In the genomic region with DNA sequence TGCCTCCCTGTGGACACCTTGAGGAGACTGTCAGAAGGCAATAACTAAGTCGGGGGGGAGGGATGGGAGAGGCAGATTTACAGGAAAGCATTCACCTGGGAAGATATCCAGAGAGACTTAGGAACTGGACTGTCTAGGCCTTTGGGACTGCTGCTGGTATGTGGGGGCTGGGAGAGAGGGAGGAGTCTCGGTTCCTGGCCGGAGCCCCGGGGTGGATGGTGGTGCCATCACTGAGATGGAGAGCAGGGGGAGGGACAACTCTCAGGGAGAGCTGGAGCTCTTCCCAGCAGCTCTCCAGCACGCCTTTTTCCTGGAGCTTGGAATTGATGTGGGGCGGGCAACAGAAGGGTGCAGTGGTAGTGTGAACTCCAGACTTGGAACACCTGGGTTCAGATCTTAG, we compare ENCODE assay signal across 11 cellular contexts. TPM values are rescaled to one million over a fixed set of nuclear protein-coding genes. Genes with fewer than 3 reads are reported as not detected.
A peak's percentile ranks its signal among the peaks of the same experiment; 100 is the strongest.
DNase-seq lines count a peak whose midpoint lies in the region; ATAC-seq and TF ChIP-seq lines count a peak whose summit lies in the region.
"Had no signal": no experiment of that assay in that cellular context is flagged by ENCODE, and none has a peak within 500 bp of the region (broad histone marks: within the 10 kb centered on the region; RNA-seq: fewer than 3 reads in every experiment).

No MANE protein-coding gene starts in this region.

- POLR2A ChIA-PET in RWPE1 (lab: Yijun Ruan, JAX; ENCODE audit: low non-redundant PET) = interaction anchor here (0.8 kb wide), 1 partner anchor 21 kb away, joined by 8 read pairs; no protein-coding TSS in a partner anchor

- H4K20me1 ChIP-seq in osteoblast (ENCODE audit: insufficient read depth, low read length) = no peaks in the 10 kb centered on the region

- peak; percentile 10 for DNase-seq in AG09309 (ENCODE audit: low read depth)
- no peak for DNase-seq in RWPE1 (ENCODE audit: low spot score)
- peak; percentile 79 for DNase-seq in Right ventricle myocardium superior
- peak; percentile 95 for DNase-seq in osteoblast (ENCODE audit: insufficient read length, low spot score, missing footprints)
- DNase-seq in SHP77 (lab: John Stamatoyannopoulos, UW) = no peak
- DNase-seq: activated effector memory CD4-positive, alpha-beta T cell treated with Interleukin-2 at 50 U/mL for 16 hours; natural killer cell had no signal

- no peaks in the 10 kb centered on the region for H3K4me1 ChIP-seq in osteoblast (ENCODE audit: insufficient read depth, low read length)

- no peaks in the 10 kb centered on the region for H3K27me3 ChIP-seq in osteoblast (ENCODE audit: insufficient read depth, low read length)

- H3K27ac ChIP-seq in RWPE1 = peak overlapping the region; percentile 95
- no peak overlapping the region for H3K27ac ChIP-seq in osteoblast (ENCODE audit: low read depth, low read length)
- H3K27ac ChIP-seq: PC-9 had no signal

- CTCF ChIA-PET in RWPE1 (lab: Yijun Ruan, JAX) = interaction anchor here (0.6 to 1.5 kb wide), 3 partner anchors 10 to 38 kb away, joined by 3 to 4 read pairs (median 4); no protein-coding TSS in a partner anchor

- ATAC-seq in Right ventricle myocardium superior (ENCODE audit: poor library complexity) (peak; percentile 87), GM21447 (IDR thresholded peaks at IDR 0.05; ENCODE audit: unreplicated experiment) (no peak), HG03135 (IDR thresholded peaks at IDR 0.05; ENCODE audit: unreplicated experiment) (no peak), GM18861 (IDR thresholded peaks at IDR 0.05; ENCODE audit: unreplicated experiment) (no peak)
- ATAC-seq: natural killer cell had no signal

- no peaks in the 10 kb centered on the region for H3K79me2 ChIP-seq in osteoblast (ENCODE audit: insufficient read depth, low read length)

- no peaks in the 10 kb centered on the region for H3K9me3 ChIP-seq in osteoblast (ENCODE audit: low read depth, low read length)

- intact Hi-C loops in Right ventricle myocardium superior (cut with DNase I) = no loop called here

- TF ChIP-seq CTCF in AG09309 (IDR thresholded peaks at IDR 0.05; ENCODE audit: control insufficient read depth, insufficient read depth, low read depth, low read length, missing control alignments) = no peak
- TF ChIP-seq CTCF in RWPE1 (conservative IDR thresholded peaks at IDR 0.05; ENCODE audit: low read depth) = no peak
- no peak for TF ChIP-seq CTCF in osteoblast (IDR thresholded peaks at IDR 0.05; ENCODE audit: extremely low read depth, low read depth, low read length)

- no peak overlapping the region for H2AFZ ChIP-seq in osteoblast (ENCODE audit: low read length)
- H2AFZ ChIP-seq: PC-9 had no signal

- no peaks in the 10 kb centered on the region for H3K36me3 ChIP-seq in osteoblast (ENCODE audit: insufficient read depth, low read length)

- H3K4me3 ChIP-seq in AG09309 (ENCODE audit: control insufficient read depth, low read depth, low read length) (no peak overlapping the region), osteoblast (ENCODE audit: insufficient read depth, low read length) (no peak overlapping the region)
- H3K4me3 ChIP-seq: PC-9 had no signal

- no peak overlapping the region for H3K4me2 ChIP-seq in osteoblast (ENCODE audit: insufficient read depth, low read length)
- H3K4me2 ChIP-seq: PC-9 had no signal

RNA-seq across cellular contexts. Expression of a gene that starts 22.1 kb away (rescaled TPM):
- total RNA-seq in Right ventricle myocardium superior (4.2 TPM), osteoblast (12.1 and 13.0 TPM in 2 replicates)

Comparison
In these comparisons a context has a peak if more than half of its experiments do, and no peak if none do; other contexts are left out.
1. DNase-seq: peak in AG09309 (single experiment), Right ventricle myocardium superior (single experiment) and osteoblast (single experiment); none in RWPE1 (single experiment) and SHP77 (0 of 2).